23 cellular contexts compared by ENCODE assay signal in the genomic region with DNA sequence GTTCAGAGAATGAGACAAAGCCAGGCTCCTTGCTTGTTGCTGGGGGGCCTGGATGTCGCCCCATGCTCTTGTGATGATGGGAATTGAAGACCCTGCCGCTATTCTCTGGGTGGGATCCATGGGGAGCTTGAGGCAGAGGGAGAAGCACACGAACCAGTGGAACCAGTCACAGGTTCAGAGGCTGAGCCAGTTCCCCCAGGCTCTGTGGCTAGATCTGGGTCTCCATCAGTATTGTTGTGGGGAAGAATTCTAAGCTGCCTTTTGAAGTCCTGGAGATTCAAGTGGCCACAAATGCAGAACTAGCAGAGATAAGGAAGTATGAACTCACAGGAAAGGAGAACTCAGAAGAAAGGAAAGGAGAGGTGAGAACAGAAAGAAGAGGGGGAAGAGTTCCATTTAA.
"Had no signal": no experiment of that assay in that cellular context is flagged by ENCODE, and none has a peak within 500 bp of the region (broad histone marks: within the 10 kb centered on the region; RNA-seq: fewer than 3 reads in every experiment).

No MANE protein-coding gene starts in this region.

- H3K4me3 ChIP-seq: ovary, right lobe of liver, thoracic aorta, uterus had no signal

- H3K4me1 ChIP-seq: right lobe of liver, uterus had no signal

- H3K36me3 ChIP-seq: ovary, right lobe of liver, thoracic aorta, uterus had no signal

- ATAC-seq: activated CD4-positive, alpha-beta T cell treated with anti-CD3 and anti-CD28 coated beads for 36 hours; activated naive CD4-positive, alpha-beta T cell treated with anti-CD3 and anti-CD28 coated beads, Interleukin-2, amount 50 U/mL, for 72 hours; activated T-cell treated with anti-CD3 and anti-CD28 coated beads, Interleukin-2, amount 50 U/mL, for 72 hours; esophagus mucosa; left colon; right lobe of liver had no signal

- H3K9me3 ChIP-seq: ovary, right lobe of liver, thoracic aorta, uterus had no signal

- H3K27ac ChIP-seq: ovary, right lobe of liver, thoracic aorta, uterus had no signal

- DNase-seq: activated CD4-positive, alpha-beta T cell treated with anti-CD3 and anti-CD28 coated beads for 36 hours; activated CD4-positive, CD25-positive, alpha-beta regulatory T cell; activated naive CD4-positive, alpha-beta T cell; activated T-cell treated with anti-CD3 and anti-CD28 coated beads for 4 hours; activated T-cell treated with anti-CD3 and anti-CD28 coated beads, Interleukin-2, amount 50 U/mL, for 72 hours; endodermal cell; foreskin fibroblast; head of caudate nucleus; hippocampal formation; kidney; left colon; mammary epithelial cell; naive B cell; nephron progenitor cell; ovary; right lobe of liver; stimulated activated CD4-positive, alpha-beta T cell treated with anti-CD3 and anti-CD28 coated beads, Interleukin-2, amount 100 ng/mL, for 48 hours; stimulated activated naive CD4-positive, alpha-beta T cell treated with Interleukin-2 at 50 U/mL for 16 hours; T-helper 9 cell; uterus had no signal

- H3K27me3 ChIP-seq: ovary, right lobe of liver, uterus had no signal
